8 cellular contexts compared by ENCODE assay signal in genomic region chr14:60649815-60650381, GRCh38. TPM values are rescaled to one million over a fixed set of nuclear protein-coding genes. Genes with fewer than 3 reads are reported as not detected.
DNase-seq lines count a peak whose midpoint lies in the region; ATAC-seq and TF ChIP-seq lines count a peak whose summit lies in the region.

No MANE protein-coding gene starts in this region.

- no peak for ATAC-seq in left lung
- ATAC-seq in GM21381 (IDR thresholded peaks at IDR 0.05; ENCODE audit: unreplicated experiment): no peak

- intact Hi-C loops in left lung (cut with DNase I): no loop called here

- H3K9me3 Mint-ChIP-seq in activated CD4-positive, alpha-beta memory T cell treated with anti-CD3 and anti-CD28 coated beads, Interleukin-2, amount 10 ng/mL, durations not matched to agents 7 days and 5 days: no peaks in the 10 kb centered on the region

- DNase-seq in AG10803 (ENCODE audit: low read depth) (no peak), left lung (no peak), substantia nigra (lab: John Stamatoyannopoulos, UW) (no peak), MV-4-11 (lab: John Stamatoyannopoulos, UW) (no peak)
- no peak for DNase-seq in activated CD4-positive, alpha-beta memory T cell treated with anti-CD3 and anti-CD28 coated beads, Interleukin-2, amount 10 ng/mL, durations not matched to agents 7 days and 5 days
- DNase-seq in activated CD4-positive, CD25-positive, alpha-beta regulatory T cell (lab: John Stamatoyannopoulos, UW): no peak

- H3K9ac ChIP-seq in HUES6 (ENCODE audit: low read length): no peak overlapping the region

- H3K4me1 Mint-ChIP-seq in activated CD4-positive, alpha-beta memory T cell treated with anti-CD3 and anti-CD28 coated beads, Interleukin-2, amount 10 ng/mL, durations not matched to agents 7 days and 5 days: peaks cover 72% of the 10 kb centered on the region

- H3K27ac Mint-ChIP-seq in activated CD4-positive, alpha-beta memory T cell treated with anti-CD3 and anti-CD28 coated beads, Interleukin-2, amount 10 ng/mL, durations not matched to agents 7 days and 5 days: no peak overlapping the region

- peaks cover 11% of the 10 kb centered on the region for H3K36me3 Mint-ChIP-seq in activated CD4-positive, alpha-beta memory T cell treated with anti-CD3 and anti-CD28 coated beads, Interleukin-2, amount 10 ng/mL, durations not matched to agents 7 days and 5 days (ENCODE audit: low read depth)

- H3K9me3 ChIP-seq in HUES6 (ENCODE audit: control insufficient read depth, insufficient read depth, low read depth, low read length) (no peaks in the 10 kb centered on the region), left lung (no peaks in the 10 kb centered on the region)

- no peaks in the 10 kb centered on the region for H3K36me3 ChIP-seq in HUES6 (ENCODE audit: control insufficient read depth, insufficient read depth, low read length)
- no peaks in the 10 kb centered on the region for H3K36me3 ChIP-seq in left lung

- POLR2A ChIA-PET in activated CD4-positive, alpha-beta memory T cell treated with anti-CD3 and anti-CD28 coated beads, Interleukin-2, amount 10 ng/mL, durations not matched to agents 7 days and 5 days (lab: Charles Lee): interaction anchor here (1.2 kb wide), 1 partner anchor 17 kb away, joined by 3 read pairs; no protein-coding TSS in a partner anchor

- H3K27me3 ChIP-seq in HUES6 (ENCODE audit: control insufficient read depth, insufficient read depth, low read length) (peaks cover 100% of the 10 kb centered on the region), left lung (peaks cover 94 to 100% of the 10 kb centered on the region in 2 donors)

- no peak for TF ChIP-seq CTCF in AG10803 (conservative IDR thresholded peaks at IDR 0.05; ENCODE audit: low read length)
- TF ChIP-seq CTCF in left lung (IDR thresholded peaks at IDR 0.05): no peak

- H3K27me3 Mint-ChIP-seq in activated CD4-positive, alpha-beta memory T cell treated with anti-CD3 and anti-CD28 coated beads, Interleukin-2, amount 10 ng/mL, durations not matched to agents 7 days and 5 days: peaks cover 90% of the 10 kb centered on the region

- H3K4me1 ChIP-seq in HUES6 (ENCODE audit: control insufficient read depth, insufficient read depth, low read length) (peaks cover 75% of the 10 kb centered on the region), left lung (peaks cover 16 to 35% of the 10 kb centered on the region in 2 donors)

- CTCF ChIA-PET in activated CD4-positive, alpha-beta memory T cell treated with anti-CD3 and anti-CD28 coated beads, Interleukin-2, amount 10 ng/mL, durations not matched to agents 7 days and 5 days (lab: Charles Lee): interaction anchor here (1.5 kb wide), 1 partner anchor 26 kb away, joined by 5 read pairs; no protein-coding TSS in a partner anchor

- H3K4me3 ChIP-seq in AG10803 (ENCODE audit: low read length): peak overlapping the region; percentile 70
- H3K4me3 ChIP-seq in HUES6 (ENCODE audit: low read depth, low read length): peak overlapping the region; percentile 65
- peak overlapping the region; percentile 33 to 41 for H3K4me3 ChIP-seq in left lung

- H3K27ac ChIP-seq in HUES6 (ENCODE audit: low read depth, low read length) (no peak overlapping the region), left lung (no peak overlapping the region), substantia nigra (ENCODE audit: low read depth, low read length, poor library complexity, severe bottlenecking) (no peak overlapping the region)

- peak overlapping the region; percentile 46 for H3K4me3 Mint-ChIP-seq in activated CD4-positive, alpha-beta memory T cell treated with anti-CD3 and anti-CD28 coated beads, Interleukin-2, amount 10 ng/mL, durations not matched to agents 7 days and 5 days

RNA-seq across cellular contexts. Expression of gene SIX1, which starts 0.6 kb away (rescaled TPM):
- total RNA-seq in activated CD4-positive, alpha-beta memory T cell treated with anti-CD3 and anti-CD28 coated beads, Interleukin-2, amount 10 ng/mL, durations not matched to agents 7 days and 5 days: 1 to 10 TPM; 1.3 to 1.4 TPM
- 1 to 10 TPM in 1 of 2 donors, not detected in 1; 1.3 TPM for total RNA-seq in left lung
